In genomic region chr7:97357459-97357858, GRCh38 we compare ENCODE assay signal across 28 cellular contexts.
"Had no signal": no experiment of that assay in that cellular context is flagged by ENCODE, and none has a peak within 500 bp of the region (broad histone marks: within the 10 kb centered on the region; RNA-seq: fewer than 3 reads in every experiment).

No MANE protein-coding gene starts in this region.

- H3K4me3 ChIP-seq: ascending aorta, cardiac muscle cell, colonic mucosa, MG63 had no signal

- H3K36me3 ChIP-seq: ascending aorta, cardiac muscle cell, colonic mucosa, MG63, WERI-Rb-1 had no signal

- H3K27me3 ChIP-seq: ascending aorta, cardiac muscle cell, colonic mucosa, MG63 had no signal

- H3K27ac ChIP-seq: ascending aorta, cardiac muscle cell, colonic mucosa, WERI-Rb-1 had no signal

- DNase-seq: activated CD4-positive, alpha-beta T cell treated with anti-CD3 and anti-CD28 coated beads, Interleukin-2, amount 10 ng/mL, durations not matched to agents 7 days and 5 days; activated CD4-positive, alpha-beta T cell treated with anti-CD3 and anti-CD28 coated beads, Interleukin-2, amount 50 U/mL, for 48 hours; activated CD8-positive, alpha-beta T cell treated with anti-CD3 and anti-CD28 coated beads, Interleukin-2, amount 10 ng/mL, durations not matched to agents 7 days and 5 days; activated gamma-delta T cell; activated naive CD4-positive, alpha-beta T cell treated with Interleukin-2 at 50 U/mL for 16 hours; activated naive CD8-positive, alpha-beta T cell treated with anti-CD3 and anti-CD28 coated beads, Interleukin-2, amount 10 ng/mL, durations not matched to agents 7 days and 5 days; activated T-cell treated with anti-CD3 and anti-CD28 coated beads, Interleukin-2, amount 50 U/mL, for 24 hours; amygdala; colonic mucosa; MG63; NCI-H1048; NCI-H1105 treated with DMSO at 0.1 percent for 48 hours; NCI-H1436; NCI-H1694; NCI-H1930; NCI-H2081 treated with DMSO at 0.1 percent for 48 hours; NCI-H345; NCI-H524 treated with DMSO at 0.1 percent for 48 hours; NCI-H748 treated with DMSO at 0.1 percent for 48 hours; OCI-M1; Right ventricle myocardium superior; SW 1271; T-helper 1 cell; T-helper 2 cell; T-helper 9 cell; WERI-Rb-1 had no signal

- H3K9me3 ChIP-seq: ascending aorta, colonic mucosa, MG63 had no signal

- H3K4me1 ChIP-seq: ascending aorta, colonic mucosa had no signal

- ATAC-seq: activated CD8-positive, alpha-beta T cell treated with anti-CD3 and anti-CD28 coated beads, Interleukin-2, amount 10 ng/mL, durations not matched to agents 7 days and 5 days had no signal
